Comparison of ENCODE assay signal across 20 cellular contexts in genomic region chr6:75751443-75751842, GRCh38. TPM values are rescaled to one million over a fixed set of nuclear protein-coding genes. Genes with fewer than 3 reads are reported as not detected.
A peak's percentile ranks its signal among the peaks of the same experiment; 100 is the strongest.
DNase-seq lines count a peak whose midpoint lies in the region; ATAC-seq, FAIRE-seq and TF ChIP-seq lines count a peak whose summit lies in the region.
"Had no signal": no experiment of that assay in that cellular context is flagged by ENCODE, and none has a peak within 500 bp of the region (broad histone marks: within the 10 kb centered on the region; RNA-seq: fewer than 3 reads in every experiment).

No MANE protein-coding gene starts in this region.

- H3K36me3 Mint-ChIP-seq in astrocyte (ENCODE audit: low read depth, unreplicated experiment) (no peaks in the 10 kb centered on the region), osteocyte (ENCODE audit: unreplicated experiment) (peaks cover 2% of the 10 kb centered on the region)

- no peaks in the 10 kb centered on the region for H3K27me3 ChIP-seq in astrocyte (ENCODE audit: insufficient read depth, low read length)

- no peak for TF ChIP-seq POLR2A in H54 (IDR thresholded peaks at IDR 0.05; ENCODE audit: low read depth, low read length)

- no peak for DNase-seq in H54 (ENCODE audit: insufficient read length, low spot score)
- DNase-seq in astrocyte (ENCODE audit: low read depth), result no peak
- peak; percentile 33 for DNase-seq in fibroblast of mammary gland (ENCODE audit: low read depth)
- no peak for DNase-seq in osteocyte (ENCODE audit: extremely low spot score, unreplicated experiment)
- no peak for DNase-seq in NCI-H526 treated with DMSO at 0.1 percent for 48 hours (lab: John Stamatoyannopoulos, UW)
- no peak for DNase-seq in amygdala (lab: John Stamatoyannopoulos, UW)
- no peak for DNase-seq in NCI-H2171 (lab: John Stamatoyannopoulos, UW)
- DNase-seq: activated CD8-positive, alpha-beta memory T cell treated with anti-CD3 and anti-CD28 coated beads, Interleukin-2, amount 50 U/mL, for 48 hours; activated naive CD4-positive, alpha-beta T cell treated with anti-CD3 and anti-CD28 coated beads for 36 hours; cerebellar nuclear complex; DMS79 treated with DMSO at 0.1 percent for 48 hours; H9; mesendoderm; NCI-H2081 treated with DMSO at 0.1 percent for 48 hours; NCI-H774; stimulated activated CD4-positive, alpha-beta T cell treated with anti-CD3 and anti-CD28 coated beads, Interleukin-15, amount 100 ng/mL, for 24 hours; substantia nigra had no signal

- H3K9me3 ChIP-seq in astrocyte (ENCODE audit: insufficient read depth, low read depth, low read length), result no peaks in the 10 kb centered on the region

- H3K9me3 Mint-ChIP-seq in astrocyte (ENCODE audit: unreplicated experiment) (no peaks in the 10 kb centered on the region), osteocyte (ENCODE audit: unreplicated experiment) (no peaks in the 10 kb centered on the region)
- H3K9me3 Mint-ChIP-seq: activated naive CD4-positive, alpha-beta T cell treated with anti-CD3 and anti-CD28 coated beads for 36 hours; H9; T-helper 1 cell treated with Interleukin-12 subunit alpha and Interleukin-12 subunit beta and Interleukin-4 antibody, amounts not matched to agents 30 μg/mL and 1 μg/mL, for 36 hours had no signal

- H3K9ac ChIP-seq in astrocyte (ENCODE audit: low read length), result no peak overlapping the region

- no peak overlapping the region for H3K4me3 ChIP-seq in astrocyte (ENCODE audit: insufficient read depth, low read depth, low read length)
- H3K4me3 ChIP-seq in fibroblast of mammary gland (ENCODE audit: control insufficient read depth, low read depth, low read length), result no peak overlapping the region

- H3K27ac Mint-ChIP-seq in astrocyte (ENCODE audit: unreplicated experiment) (no peak overlapping the region), osteocyte (ENCODE audit: unreplicated experiment) (peak overlapping the region; percentile 38)
- H3K27ac Mint-ChIP-seq: activated naive CD4-positive, alpha-beta T cell treated with anti-CD3 and anti-CD28 coated beads for 36 hours; H9; T-helper 1 cell treated with Interleukin-12 subunit alpha and Interleukin-12 subunit beta and Interleukin-4 antibody, amounts not matched to agents 30 μg/mL and 1 μg/mL, for 36 hours had no signal

- H2AFZ ChIP-seq in astrocyte (ENCODE audit: low read depth, low read length), result no peak overlapping the region

- TF ChIP-seq CTCF in astrocyte (IDR thresholded peaks at IDR 0.05; ENCODE audit: insufficient read depth, low read depth, low read length), result no peak
- no peak for TF ChIP-seq CTCF in fibroblast of mammary gland (conservative IDR thresholded peaks at IDR 0.05; ENCODE audit: control insufficient read depth, insufficient read depth, low read depth, low read length)
- no peak for TF ChIP-seq CTCF in osteocyte (IDR thresholded peaks at IDR 0.05)

- H3K4me2 ChIP-seq in astrocyte (ENCODE audit: low read length), result peak overlapping the region; percentile 26

- H4K20me1 ChIP-seq in astrocyte (ENCODE audit: insufficient read depth, low read length), result no peaks in the 10 kb centered on the region

- peaks cover 18% of the 10 kb centered on the region for H3K4me1 Mint-ChIP-seq in astrocyte (ENCODE audit: low read depth, unreplicated experiment)
- H3K4me1 Mint-ChIP-seq in osteocyte (ENCODE audit: unreplicated experiment), result peaks cover 56% of the 10 kb centered on the region

- H3K27me3 Mint-ChIP-seq in astrocyte (ENCODE audit: low read depth, unreplicated experiment) (no peaks in the 10 kb centered on the region), osteocyte (ENCODE audit: unreplicated experiment) (no peaks in the 10 kb centered on the region)

- peaks cover 38% of the 10 kb centered on the region for H3K79me2 ChIP-seq in astrocyte (ENCODE audit: insufficient read depth, low read length)

- no peaks in the 10 kb centered on the region for H3K36me3 ChIP-seq in astrocyte (ENCODE audit: insufficient read depth, low read length)

- H3K27ac ChIP-seq in astrocyte (ENCODE audit: low read depth, low read length), result no peak overlapping the region

- peak; percentile 80 for FAIRE-seq in H54 (lab: Jason Lieb, UNC)
- no peak for FAIRE-seq in astrocyte (lab: Jason Lieb, UNC)

- peaks cover 22% of the 10 kb centered on the region for H3K4me1 ChIP-seq in astrocyte (ENCODE audit: insufficient read depth, low read length)

- ATAC-seq in GM19463 (IDR thresholded peaks at IDR 0.05; ENCODE audit: unreplicated experiment), result no peak
- ATAC-seq: esophagus mucosa had no signal

- H3K4me3 Mint-ChIP-seq in astrocyte (ENCODE audit: unreplicated experiment) (no peak overlapping the region), osteocyte (ENCODE audit: unreplicated experiment) (peak overlapping the region; percentile 44)
- H3K4me3 Mint-ChIP-seq: activated naive CD4-positive, alpha-beta T cell treated with anti-CD3 and anti-CD28 coated beads for 36 hours; T-helper 1 cell treated with Interleukin-12 subunit alpha and Interleukin-12 subunit beta and Interleukin-4 antibody, amounts not matched to agents 30 μg/mL and 1 μg/mL, for 36 hours had no signal

RNA-seq across cellular contexts. Expression of gene MYO6, which starts 2.4 kb away (rescaled TPM):
- total RNA-seq in astrocyte, result 29.6 and 33.1 TPM in 2 replicates
- 61.6 and 62.6 TPM in 2 replicates for total RNA-seq in osteocyte
